In genomic region chr3:18791752-18792151, GRCh38 we compare ENCODE assay signal across 15 cellular contexts.
A peak's percentile ranks its signal among the peaks of the same experiment; 100 is the strongest.
DNase-seq lines count a peak whose midpoint lies in the region; ATAC-seq lines count a peak whose summit lies in the region.
"Had no signal": no experiment of that assay in that cellular context is flagged by ENCODE, and none has a peak within 500 bp of the region (broad histone marks: within the 10 kb centered on the region; RNA-seq: fewer than 3 reads in every experiment).

No MANE protein-coding gene starts in this region.

- H3K4me3 Mint-ChIP-seq in activated CD4-positive, alpha-beta T cell treated with anti-CD3 and anti-CD28 coated beads for 36 hours: peak overlapping the region; percentile 6
- peak overlapping the region; percentile 3 for H3K4me3 Mint-ChIP-seq in activated naive CD4-positive, alpha-beta T cell treated with anti-CD3 and anti-CD28 coated beads, Interleukin-2, amount 10 ng/mL, durations not matched to agents 7 days and 5 days
- H3K4me3 Mint-ChIP-seq in activated T-helper 17 cell treated with anti-CD3 and anti-CD28 coated beads, Interleukin-2, amount 50 U/mL, for 72 hours: peak overlapping the region; percentile 16
- H3K4me3 Mint-ChIP-seq: CD4-positive, CD25-positive, alpha-beta regulatory T cell; GM23338 had no signal

- intact Hi-C loops in activated CD4-positive, alpha-beta T cell treated with anti-CD3 and anti-CD28 coated beads for 36 hours (cut with DNase I, micrococcal nuclease): no loop called here

- no peaks in the 10 kb centered on the region for H3K36me3 Mint-ChIP-seq in activated CD4-positive, alpha-beta T cell treated with anti-CD3 and anti-CD28 coated beads for 36 hours (ENCODE audit: low read depth)
- H3K36me3 Mint-ChIP-seq in activated naive CD4-positive, alpha-beta T cell treated with anti-CD3 and anti-CD28 coated beads, Interleukin-2, amount 10 ng/mL, durations not matched to agents 7 days and 5 days: no peaks in the 10 kb centered on the region
- H3K36me3 Mint-ChIP-seq in activated T-helper 17 cell treated with anti-CD3 and anti-CD28 coated beads, Interleukin-2, amount 50 U/mL, for 72 hours (ENCODE audit: low read depth): no peaks in the 10 kb centered on the region
- H3K36me3 Mint-ChIP-seq: CD4-positive, CD25-positive, alpha-beta regulatory T cell had no signal

- H3K4me1 Mint-ChIP-seq in activated CD4-positive, alpha-beta T cell treated with anti-CD3 and anti-CD28 coated beads for 36 hours: peaks cover 8% of the 10 kb centered on the region
- H3K4me1 Mint-ChIP-seq in activated naive CD4-positive, alpha-beta T cell treated with anti-CD3 and anti-CD28 coated beads, Interleukin-2, amount 10 ng/mL, durations not matched to agents 7 days and 5 days: peaks cover 3% of the 10 kb centered on the region
- H3K4me1 Mint-ChIP-seq in activated T-helper 17 cell treated with anti-CD3 and anti-CD28 coated beads, Interleukin-2, amount 50 U/mL, for 72 hours: no peaks in the 10 kb centered on the region
- H3K4me1 Mint-ChIP-seq: CD4-positive, CD25-positive, alpha-beta regulatory T cell; GM23338 had no signal

- no peak for ATAC-seq in activated CD4-positive, alpha-beta T cell treated with anti-CD3 and anti-CD28 coated beads for 36 hours
- ATAC-seq in activated T-helper 17 cell treated with anti-CD3 and anti-CD28 coated beads, Interleukin-2, amount 50 U/mL, for 72 hours (replicated peaks): no peak
- ATAC-seq: GM12878, GM23338 had no signal

- DNase-seq in activated CD4-positive, alpha-beta T cell treated with anti-CD3 and anti-CD28 coated beads for 36 hours: no peak
- DNase-seq in activated CD4-positive, alpha-beta T cell treated with anti-CD3 and anti-CD28 coated beads for 1 hour: no peak
- DNase-seq in activated naive CD4-positive, alpha-beta T cell treated with anti-CD3 and anti-CD28 coated beads, Interleukin-2, amount 10 ng/mL, durations not matched to agents 7 days and 5 days: no peak
- no peak for DNase-seq in activated naive CD4-positive, alpha-beta T cell (lab: John Stamatoyannopoulos, UW)
- peak; percentile 22 for DNase-seq in superior temporal gyrus (ENCODE audit: extremely low spot score)
- no peak for DNase-seq in AG20443 (ENCODE audit: low spot score)
- DNase-seq in DMS 273 (lab: John Stamatoyannopoulos, UW; ENCODE audit: unreplicated experiment): no peak
- DNase-seq: AML-193; Calu3; CD4-positive, CD25-positive, alpha-beta regulatory T cell; DMS79; H7 had no signal

- peak overlapping the region; percentile 0 for H3K27ac Mint-ChIP-seq in activated CD4-positive, alpha-beta T cell treated with anti-CD3 and anti-CD28 coated beads for 36 hours
- H3K27ac Mint-ChIP-seq in activated naive CD4-positive, alpha-beta T cell treated with anti-CD3 and anti-CD28 coated beads, Interleukin-2, amount 10 ng/mL, durations not matched to agents 7 days and 5 days: no peak overlapping the region
- H3K27ac Mint-ChIP-seq in activated T-helper 17 cell treated with anti-CD3 and anti-CD28 coated beads, Interleukin-2, amount 50 U/mL, for 72 hours: no peak overlapping the region
- H3K27ac Mint-ChIP-seq: CD4-positive, CD25-positive, alpha-beta regulatory T cell; GM23338 had no signal

- POLR2A ChIA-PET in activated CD4-positive, alpha-beta T cell treated with anti-CD3 and anti-CD28 coated beads for 36 hours (lab: Charles Lee): no interaction called here

- CTCF ChIA-PET in activated CD4-positive, alpha-beta T cell treated with anti-CD3 and anti-CD28 coated beads for 36 hours (lab: Charles Lee): interaction anchor here (1.3 to 1.8 kb wide), 2 partner anchors 19 to 56 kb away, joined by 4 to 7 read pairs; no protein-coding TSS in a partner anchor
- CTCF ChIA-PET in activated naive CD4-positive, alpha-beta T cell treated with anti-CD3 and anti-CD28 coated beads, Interleukin-2, amount 10 ng/mL, durations not matched to agents 7 days and 5 days (lab: Charles Lee): no interaction called here

- H3K27me3 Mint-ChIP-seq in activated CD4-positive, alpha-beta T cell treated with anti-CD3 and anti-CD28 coated beads for 36 hours: no peaks in the 10 kb centered on the region
- H3K27me3 Mint-ChIP-seq in activated naive CD4-positive, alpha-beta T cell treated with anti-CD3 and anti-CD28 coated beads, Interleukin-2, amount 10 ng/mL, durations not matched to agents 7 days and 5 days: no peaks in the 10 kb centered on the region
- H3K27me3 Mint-ChIP-seq in activated T-helper 17 cell treated with anti-CD3 and anti-CD28 coated beads, Interleukin-2, amount 50 U/mL, for 72 hours: no peaks in the 10 kb centered on the region

- no peaks in the 10 kb centered on the region for H3K9me3 Mint-ChIP-seq in activated CD4-positive, alpha-beta T cell treated with anti-CD3 and anti-CD28 coated beads for 36 hours (ENCODE audit: low read depth)
- H3K9me3 Mint-ChIP-seq in activated naive CD4-positive, alpha-beta T cell treated with anti-CD3 and anti-CD28 coated beads, Interleukin-2, amount 10 ng/mL, durations not matched to agents 7 days and 5 days: no peaks in the 10 kb centered on the region
- H3K9me3 Mint-ChIP-seq in activated T-helper 17 cell treated with anti-CD3 and anti-CD28 coated beads, Interleukin-2, amount 50 U/mL, for 72 hours: no peaks in the 10 kb centered on the region
- H3K9me3 Mint-ChIP-seq: GM23338 had no signal
